ENCODE assay signal across 23 cellular contexts in the genomic region with DNA sequence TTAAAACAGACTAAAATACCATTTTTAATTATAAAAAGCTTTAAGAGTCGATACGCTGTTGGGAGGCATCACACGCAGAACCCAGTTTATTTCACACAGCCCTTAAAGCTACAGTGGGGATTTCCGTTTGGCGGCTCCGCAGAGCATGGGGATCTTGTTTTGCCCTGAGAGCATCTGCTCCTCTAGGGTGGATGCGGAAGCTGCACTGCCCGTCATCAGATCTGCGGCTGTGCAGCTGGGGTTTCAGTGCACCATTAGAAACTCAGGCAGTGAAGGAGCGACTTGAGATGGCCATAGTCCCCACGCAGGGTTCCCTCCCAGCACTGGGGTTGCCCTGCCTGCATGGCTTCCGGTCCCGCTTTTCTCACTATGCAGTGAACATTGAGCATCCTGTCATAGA.
"Had no signal": no experiment of that assay in that cellular context is flagged by ENCODE, and none has a peak within 500 bp of the region (broad histone marks: within the 10 kb centered on the region; RNA-seq: fewer than 3 reads in every experiment).

No MANE protein-coding gene starts in this region.

- H3K4me1 Mint-ChIP-seq: activated CD4-positive, alpha-beta T cell treated with anti-CD3 and anti-CD28 coated beads, Interleukin-2, amount 10 ng/mL, durations not matched to agents 7 days and 5 days; central memory CD8-positive, alpha-beta T cell had no signal

- H3K4me3 ChIP-seq: ascending aorta, coronary artery, gastrocnemius medialis, heart left ventricle, left ventricle myocardium inferior, neural progenitor cell, prostate gland, right atrium auricular region, skin epidermis, tibial nerve, vagina had no signal

- H3K27ac Mint-ChIP-seq: activated CD4-positive, alpha-beta T cell treated with anti-CD3 and anti-CD28 coated beads, Interleukin-2, amount 10 ng/mL, durations not matched to agents 7 days and 5 days; activated CD8-positive, alpha-beta T cell treated with anti-CD3 and anti-CD28 coated beads, Interleukin-2, amount 10 ng/mL, durations not matched to agents 7 days and 5 days; activated T-cell treated with anti-CD3 and anti-CD28 coated beads, Interleukin-2, amount 50 U/mL, for 24 hours; neural progenitor cell; T-helper 1 cell treated with Interleukin-12 subunit alpha and Interleukin-12 subunit beta and Interleukin-4 antibody, amounts not matched to agents 30 μg/mL and 1 μg/mL, for 36 hours had no signal

- ATAC-seq: activated CD4-positive, CD25-positive, alpha-beta regulatory T cell treated with anti-CD3 and anti-CD28 coated beads, Interleukin-2, amount 50 U/mL, for 24 hours; activated CD8-positive, alpha-beta T cell treated with anti-CD3 and anti-CD28 coated beads, Interleukin-2, amount 10 ng/mL, durations not matched to agents 7 days and 5 days; esophagus mucosa; gastrocnemius medialis; heart left ventricle; stimulated activated naive CD8-positive, alpha-beta T cell treated with anti-CD3 and anti-CD28 coated beads, Interleukin-15, Interleukin-2, amounts not matched to agents 100 U/mL and 50 U/mL, for 24 hours had no signal

- H3K4me3 Mint-ChIP-seq: activated CD4-positive, alpha-beta T cell treated with anti-CD3 and anti-CD28 coated beads, Interleukin-2, amount 10 ng/mL, durations not matched to agents 7 days and 5 days; activated CD8-positive, alpha-beta T cell treated with anti-CD3 and anti-CD28 coated beads, Interleukin-2, amount 10 ng/mL, durations not matched to agents 7 days and 5 days; activated T-cell treated with anti-CD3 and anti-CD28 coated beads, Interleukin-2, amount 50 U/mL, for 24 hours; central memory CD8-positive, alpha-beta T cell; neural progenitor cell; T-helper 1 cell treated with Interleukin-12 subunit alpha and Interleukin-12 subunit beta and Interleukin-4 antibody, amounts not matched to agents 30 μg/mL and 1 μg/mL, for 36 hours had no signal

- H3K27me3 ChIP-seq: ascending aorta, gastrocnemius medialis, heart left ventricle, right atrium auricular region, tibial nerve, vagina had no signal

- H3K9me3 ChIP-seq: ascending aorta, gastrocnemius medialis, heart left ventricle, left ventricle myocardium inferior, prostate gland, right atrium auricular region, tibial nerve, vagina had no signal

- DNase-seq: activated CD4-positive, alpha-beta T cell treated with anti-CD3 and anti-CD28 coated beads, Interleukin-2, amount 10 ng/mL, durations not matched to agents 7 days and 5 days; activated CD8-positive, alpha-beta T cell treated with anti-CD3 and anti-CD28 coated beads, Interleukin-2, amount 10 ng/mL, durations not matched to agents 7 days and 5 days; activated naive CD4-positive, alpha-beta T cell treated with anti-CD3 and anti-CD28 coated beads, Interleukin-2, amount 50 U/mL, for 16 hours; activated T-cell treated with anti-CD3 and anti-CD28 coated beads, Interleukin-2, amount 50 U/mL, for 24 hours; gastrocnemius medialis; left ventricle myocardium inferior; mammary epithelial cell; stimulated activated CD4-positive, alpha-beta T cell treated with anti-CD3 and anti-CD28 coated beads, Interleukin-4, amount 100 ng/mL, for 24 hours; stimulated activated naive CD8-positive, alpha-beta T cell treated with anti-CD3 and anti-CD28 coated beads, Interleukin-15, Interleukin-2, amounts not matched to agents 100 U/mL and 50 U/mL, for 24 hours; substantia nigra had no signal

- H3K27me3 Mint-ChIP-seq: activated CD4-positive, alpha-beta T cell treated with anti-CD3 and anti-CD28 coated beads, Interleukin-2, amount 10 ng/mL, durations not matched to agents 7 days and 5 days; activated T-cell treated with anti-CD3 and anti-CD28 coated beads, Interleukin-2, amount 50 U/mL, for 24 hours; central memory CD8-positive, alpha-beta T cell had no signal

- H3K4me1 ChIP-seq: gastrocnemius medialis, prostate gland, right atrium auricular region had no signal

- H3K36me3 ChIP-seq: neural progenitor cell had no signal

- H3K4me2 ChIP-seq: neural progenitor cell had no signal

- H3K9ac ChIP-seq: neural progenitor cell had no signal

- H3K27ac ChIP-seq: ascending aorta, coronary artery, gastrocnemius medialis, heart left ventricle, left ventricle myocardium inferior, neural progenitor cell, prostate gland, right atrium auricular region, skin epidermis, tibial nerve, vagina had no signal

- H2AFZ ChIP-seq: neural progenitor cell had no signal

- H3K9me3 Mint-ChIP-seq: activated CD4-positive, alpha-beta T cell treated with anti-CD3 and anti-CD28 coated beads, Interleukin-2, amount 10 ng/mL, durations not matched to agents 7 days and 5 days; activated T-cell treated with anti-CD3 and anti-CD28 coated beads, Interleukin-2, amount 50 U/mL, for 24 hours; central memory CD8-positive, alpha-beta T cell; neural progenitor cell; T-helper 1 cell treated with Interleukin-12 subunit alpha and Interleukin-12 subunit beta and Interleukin-4 antibody, amounts not matched to agents 30 μg/mL and 1 μg/mL, for 36 hours had no signal
